11 cellular contexts compared by ENCODE assay signal in genomic region chr20:23047001-23047737, GRCh38. TPM values are rescaled to one million over a fixed set of nuclear protein-coding genes. Genes with fewer than 3 reads are reported as not detected.
A peak's percentile ranks its signal among the peaks of the same experiment; 100 is the strongest.
DNase-seq lines count a peak whose midpoint lies in the region; ATAC-seq, FAIRE-seq and TF ChIP-seq lines count a peak whose summit lies in the region.
"Had no signal": no experiment of that assay in that cellular context is flagged by ENCODE, and none has a peak within 500 bp of the region (broad histone marks: within the 10 kb centered on the region; RNA-seq: fewer than 3 reads in every experiment).

No MANE protein-coding gene starts in this region.

- CTCF ChIA-PET in RWPE1 (lab: Yijun Ruan, JAX) (interaction anchor here (0.6 to 2.1 kb wide), 6 partner anchors 19 to 664 kb away, joined by 3 to 9 read pairs (median 4); no protein-coding TSS in a partner anchor), endothelial cell of umbilical vein (lab: Charles Lee) (interaction anchor here (1.3 to 5.3 kb wide), 7 partner anchors 72 to 361 kb away, joined by 3 to 108 read pairs (median 6); no protein-coding TSS in a partner anchor)

- DNase-seq in RWPE1 (ENCODE audit: low spot score) = peak; percentile 64
- no peak for DNase-seq in endothelial cell of umbilical vein (ENCODE audit: low read depth, low spot score)
- DNase-seq in tibial artery = no peak
- no peak for DNase-seq in activated effector memory CD4-positive, alpha-beta T cell treated with Interleukin-2 at 50 U/mL for 16 hours
- DNase-seq: activated CD4-positive, alpha-beta T cell treated with anti-CD3 and anti-CD28 coated beads for 1 hour; SHP77 treated with DMSO at 0.1 percent for 48 hours; stimulated activated CD4-positive, alpha-beta T cell treated with anti-CD3 and anti-CD28 coated beads, Interleukin-1b, Interleukin-23, amount 100 ng/mL, for 48 hours had no signal

- H3K27ac ChIP-seq in RWPE1 (peak overlapping the region; percentile 93), endothelial cell of umbilical vein (ENCODE audit: insufficient read depth, low read depth, low read length) (no peak overlapping the region), muscle layer of duodenum (ENCODE audit: low read length) (no peak overlapping the region), tibial artery (peak overlapping the region in 1 of 2 donors; percentile 97)

- no peak overlapping the region for H3K9ac ChIP-seq in endothelial cell of umbilical vein (replicated peaks; ENCODE audit: extremely low read depth, insufficient read depth, low read length)

- TF ChIP-seq CTCF in RWPE1 (conservative IDR thresholded peaks at IDR 0.05; ENCODE audit: low read depth) (no peak), endothelial cell of umbilical vein (IDR thresholded peaks at IDR 0.05; ENCODE audit: extremely low read depth in 1 of 2, insufficient read depth in 1 of 2, low read depth in 1 of 2, low read length in 2 of 2) (no peak), tibial artery (IDR thresholded peaks at IDR 0.05) (no peak)

- H3K27me3 ChIP-seq in endothelial cell of umbilical vein (ENCODE audit: control insufficient read depth in 2 of 2, insufficient read depth in 2 of 2, low read length in 2 of 2) (peaks cover 3 to 7% of the 10 kb centered on the region in 2 experiments), muscle layer of duodenum (ENCODE audit: low read depth, low read length) (peaks cover 17% of the 10 kb centered on the region), tibial artery (no peaks in the 10 kb centered on the region)

- no peak for TF ChIP-seq POLR2A in endothelial cell of umbilical vein (IDR thresholded peaks at IDR 0.05; ENCODE audit: low read depth, low read length)

- no peaks in the 10 kb centered on the region for H4K20me1 ChIP-seq in endothelial cell of umbilical vein (replicated peaks; ENCODE audit: control insufficient read depth, extremely low read depth, insufficient read depth, low read length)

- no TSS peak for BruUV-seq in endothelial cell of umbilical vein (replicated peaks; lab: Mats Ljungman, UMichigan)

- no peaks in the 10 kb centered on the region for H3K9me3 ChIP-seq in endothelial cell of umbilical vein (replicated peaks; ENCODE audit: control insufficient read depth, insufficient read depth, low read length)
- no peaks in the 10 kb centered on the region for H3K9me3 ChIP-seq in muscle layer of duodenum (ENCODE audit: control insufficient read depth in 1 of 2, low read length in 2 of 2)
- H3K9me3 ChIP-seq in tibial artery = no peaks in the 10 kb centered on the region

- H3K9me1 ChIP-seq in endothelial cell of umbilical vein (replicated peaks; ENCODE audit: control insufficient read depth, extremely low read depth, insufficient read depth, low read length) = no peaks in the 10 kb centered on the region

- peak overlapping the region in 1 of 3 experiments; percentile 62 for H3K4me3 ChIP-seq in endothelial cell of umbilical vein (replicated peaks in 1 of 3; ENCODE audit: insufficient read depth in 1 of 3, low read depth in 1 of 3, low read length in 3 of 3)
- H3K4me3 ChIP-seq in muscle layer of duodenum (ENCODE audit: low read depth in 1 of 2, low read length in 2 of 2) = peak overlapping the region; percentile 62 to 69
- peak overlapping the region; percentile 63 to 82 for H3K4me3 ChIP-seq in tibial artery

- dilution Hi-C loops in endothelial cell of umbilical vein (cut with MboI; ENCODE audit: extremely low pct_ligation_motif_present, low sequenced_read_pairs) = loop anchor here (10.0 kb wide), 1 partner anchor 352 kb away; no protein-coding TSS in a partner anchor

- POLR2A ChIA-PET in RWPE1 (lab: Yijun Ruan, JAX; ENCODE audit: low non-redundant PET) (interaction anchor here (0.7 kb wide), 1 partner anchor 164 kb away, joined by 3 read pairs; no protein-coding TSS in a partner anchor), endothelial cell of umbilical vein (lab: Charles Lee) (no interaction called here)

- ATAC-seq in HG03095 (IDR thresholded peaks at IDR 0.05; ENCODE audit: unreplicated experiment) = no peak
- ATAC-seq in HG02588 (IDR thresholded peaks at IDR 0.05; ENCODE audit: unreplicated experiment) = no peak

- peak overlapping the region; percentile 33 for H2AFZ ChIP-seq in endothelial cell of umbilical vein (ENCODE audit: low read depth, low read length)

- intact Hi-C loops in endothelial cell of umbilical vein (cut with micrococcal nuclease) = loop anchor here (10.0 kb wide), 1 partner anchor 558 kb away; the partner anchor contains the start of gene CST9
- intact Hi-C loops in tibial artery (cut with DNase I; ENCODE audit: low total_unique reads) = loop anchor here (5.0 kb wide), 3 partner anchors 185 to 575 kb away; no protein-coding TSS in a partner anchor

- peaks cover 16% of the 10 kb centered on the region for H3K4me1 ChIP-seq in endothelial cell of umbilical vein (ENCODE audit: control insufficient read depth, extremely low read depth, insufficient read depth, low read length)
- peaks cover 0 to 37% of the 10 kb centered on the region in 2 donors for H3K4me1 ChIP-seq in muscle layer of duodenum (ENCODE audit: control insufficient read depth in 1 of 2, insufficient read depth in 2 of 2, low read length in 2 of 2)
- H3K4me1 ChIP-seq in tibial artery = peaks cover 0 to 56% (median 43%) of the 10 kb centered on the region in 4 donors

- peak; percentile 38 for FAIRE-seq in endothelial cell of umbilical vein (lab: Jason Lieb, UNC)

- H3K36me3 ChIP-seq in endothelial cell of umbilical vein (ENCODE audit: control insufficient read depth in 2 of 2, extremely low read depth in 1 of 2, insufficient read depth in 2 of 2, low read length in 2 of 2) = no peaks in the 10 kb centered on the region
- no peaks in the 10 kb centered on the region for H3K36me3 ChIP-seq in muscle layer of duodenum (ENCODE audit: control insufficient read depth in 1 of 2, insufficient read depth in 2 of 2, low read length in 2 of 2)
- H3K36me3 ChIP-seq in tibial artery = no peaks in the 10 kb centered on the region

- peak overlapping the region; percentile 83 for H3K4me2 ChIP-seq in endothelial cell of umbilical vein (ENCODE audit: insufficient read depth, low read length)

- no peaks in the 10 kb centered on the region for H3K79me2 ChIP-seq in endothelial cell of umbilical vein (ENCODE audit: control insufficient read depth, insufficient read depth, low read length)

TF ChIP-seq in endothelial cell of umbilical vein, 7 proteins besides CTCF, POLR2A, EP300 and RAD21:
- TF ChIP-seq POLR2AphosphoS5 (IDR thresholded peaks at IDR 0.05; ENCODE audit: insufficient read depth, low read depth, low read length) (no peak), FOS (IDR thresholded peaks at IDR 0.05; ENCODE audit: borderline replicate concordance, insufficient read depth, low read length) (no peak), MAX (IDR thresholded peaks at IDR 0.05; ENCODE audit: insufficient read depth, insufficient read length) (no peak), JUN (IDR thresholded peaks at IDR 0.05; ENCODE audit: borderline replicate concordance, insufficient read depth, insufficient read length, low read depth) (no peak), MYC (IDR thresholded peaks at IDR 0.05; ENCODE audit: low read depth, low read length) (no peak), GATA2 (IDR thresholded peaks at IDR 0.05; ENCODE audit: insufficient read depth, insufficient read length, low read depth, low read length) (no peak)

RNA-seq across cellular contexts. Expression of gene THBD, which starts 2.3 kb away (rescaled TPM):
- total RNA-seq in endothelial cell of umbilical vein = 20.3 and 28.0 TPM in 2 replicates
- polyA plus RNA-seq in endothelial cell of umbilical vein = 17.1 and 25.3 TPM in 2 replicates
- 6.9 and 8.9 TPM in 2 replicates for polyA plus RNA-seq in endothelial cell of umbilical vein (2011; cell fraction: cytosol; rRNA removed)
- 8.1 and 8.4 TPM in 2 replicates for polyA plus RNA-seq in endothelial cell of umbilical vein (2011; cell fraction: nucleus; rRNA removed)
- polyA plus RNA-seq in endothelial cell of umbilical vein (2012) = 7.2 and 9.7 TPM in 2 replicates
- polyA minus RNA-seq in endothelial cell of umbilical vein = 11.0 and 11.7 TPM in 2 replicates
- not detected for polyA minus RNA-seq in endothelial cell of umbilical vein (2011; cell fraction: cytosol; rRNA and poly(A)+ RNA removed)
- polyA minus RNA-seq in endothelial cell of umbilical vein (2011; cell fraction: nucleus; rRNA and poly(A)+ RNA removed) = 5.9 and 8.9 TPM in 2 replicates

RNA-seq across cellular contexts. Expression of gene SSTR4, which starts 12.1 kb away (rescaled TPM):
- not detected in 2 replicates for total RNA-seq in endothelial cell of umbilical vein
- polyA plus RNA-seq in endothelial cell of umbilical vein = not detected in 2 replicates
- not detected in 2 replicates for polyA plus RNA-seq in endothelial cell of umbilical vein (2011; cell fraction: cytosol; rRNA removed)
- not detected in 2 replicates for polyA plus RNA-seq in endothelial cell of umbilical vein (2011; cell fraction: nucleus; rRNA removed)
- polyA plus RNA-seq in endothelial cell of umbilical vein (2012) = not detected in 2 replicates
- polyA minus RNA-seq in endothelial cell of umbilical vein = not detected in 2 replicates
- polyA minus RNA-seq in endothelial cell of umbilical vein (2011; cell fraction: cytosol; rRNA and poly(A)+ RNA removed) = not detected
- not detected in 2 replicates for polyA minus RNA-seq in endothelial cell of umbilical vein (2011; cell fraction: nucleus; rRNA and poly(A)+ RNA removed)
- polyA plus RNA-seq: thymus had no signal

RNA-seq across cellular contexts. Expression of gene CD93, which starts 39.0 kb away (rescaled TPM):
- 346 and 413 TPM in 2 replicates for total RNA-seq in endothelial cell of umbilical vein
- polyA plus RNA-seq in endothelial cell of umbilical vein = 180 and 182 TPM in 2 replicates
- polyA plus RNA-seq in endothelial cell of umbilical vein (2011; cell fraction: cytosol; rRNA removed) = 161 TPM in 2 replicates
- polyA plus RNA-seq in endothelial cell of umbilical vein (2011; cell fraction: nucleus; rRNA removed) = 223 and 228 TPM in 2 replicates
- polyA plus RNA-seq in endothelial cell of umbilical vein (2012) = 238 and 281 TPM in 2 replicates
- polyA minus RNA-seq in endothelial cell of umbilical vein = 380 and 445 TPM in 2 replicates
- not detected for polyA minus RNA-seq in endothelial cell of umbilical vein (2011; cell fraction: cytosol; rRNA and poly(A)+ RNA removed)
- 156 and 158 TPM in 2 replicates for polyA minus RNA-seq in endothelial cell of umbilical vein (2011; cell fraction: nucleus; rRNA and poly(A)+ RNA removed)
